ENCODE assay signal across 19 cellular contexts in the genomic region with DNA sequence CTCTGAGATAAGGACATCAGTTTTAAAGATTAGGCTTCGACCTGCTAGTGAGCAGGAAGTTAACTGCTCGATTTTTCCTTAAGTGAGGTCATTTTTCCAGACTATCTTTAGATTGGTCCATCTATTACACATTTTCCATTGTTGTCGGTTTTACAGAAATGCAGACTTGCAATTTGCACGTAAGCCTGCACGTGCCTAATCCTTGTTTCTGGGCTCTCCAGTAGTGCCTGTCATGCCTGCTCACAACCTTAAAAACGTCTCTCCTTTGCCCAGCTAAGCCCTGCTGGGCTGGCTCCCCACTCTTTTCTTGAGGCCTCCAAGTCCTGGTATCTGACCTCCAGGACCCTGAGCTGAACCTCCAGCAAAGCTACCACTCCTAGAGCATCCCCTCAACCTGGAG.
DNase-seq lines count a peak whose midpoint lies in the region; ATAC-seq, FAIRE-seq and TF ChIP-seq lines count a peak whose summit lies in the region.
"Had no signal": no experiment of that assay in that cellular context is flagged by ENCODE, and none has a peak within 500 bp of the region (broad histone marks: within the 10 kb centered on the region; RNA-seq: fewer than 3 reads in every experiment).

No MANE protein-coding gene starts in this region.

- intact Hi-C loops in right cardiac atrium (cut with DNase I): no loop called here
- intact Hi-C loops in sigmoid colon (cut with DNase I): no loop called here

- no peak overlapping the region for H2BK5ac ChIP-seq in H1 (ENCODE audit: low read depth, low read length)
- no peak overlapping the region for H2BK5ac ChIP-seq in trophoblast cell (ENCODE audit: low read depth, low read length, poor library complexity)

- no peak for FAIRE-seq in H1 (lab: Jason Lieb, UNC)

- H4K8ac ChIP-seq in H1 (ENCODE audit: extremely low read depth, insufficient read depth, low read length) (peak overlapping the region; percentile 29; the same call in 1 of the 2 replicates), trophoblast cell (ENCODE audit: low read depth, low read length) (no peak overlapping the region)

- H3K36me3 Mint-ChIP-seq in T-cell: peaks cover 16% of the 10 kb centered on the region
- H3K36me3 Mint-ChIP-seq: CD14-positive monocyte had no signal

- H3K4me3 ChIP-seq in cardiac muscle cell (no peak overlapping the region), right cardiac atrium (ENCODE audit: low read length) (no peak overlapping the region), H1 (ENCODE audit: extremely low read depth in 1 of 4, insufficient read depth in 2 of 4, low read depth in 3 of 4, low read length in 4 of 4) (no peak overlapping the region), trophoblast cell (ENCODE audit: low read depth, low read length) (no peak overlapping the region), sigmoid colon (no peak overlapping the region)
- H3K4me3 ChIP-seq: BLaER1 had no signal

- TF ChIP-seq RAD21 in H1 (IDR thresholded peaks at IDR 0.05 in 1 of 2, conservative IDR thresholded peaks at IDR 0.05 in 1 of 2; ENCODE audit: low read depth in 2 of 2, low read length in 2 of 2): no peak

- H3K9me3 Mint-ChIP-seq in T-cell: peaks cover 7 to 13% (median 10%) of the 10 kb centered on the region in 3 donors

- H3K27ac Mint-ChIP-seq in T-cell: no peak overlapping the region
- H3K27ac Mint-ChIP-seq: CD14-positive monocyte; CD4-positive, alpha-beta memory T cell; IgD-negative memory B cell had no signal

- H3K4me1 ChIP-seq in cardiac muscle cell (ENCODE audit: low read depth) (peaks cover 28% of the 10 kb centered on the region), right cardiac atrium (ENCODE audit: control insufficient read depth, insufficient read depth, low read length) (no peaks in the 10 kb centered on the region), H1 (replicated peaks in 1 of 4; ENCODE audit: control insufficient read depth in 3 of 4, insufficient read depth in 4 of 4, low read length in 3 of 4) (no peaks in the 10 kb centered on the region), trophoblast cell (ENCODE audit: control insufficient read depth in 1 of 2, insufficient read depth in 2 of 2, low read length in 2 of 2) (no peaks in the 10 kb centered on the region), sigmoid colon (no peaks in the 10 kb centered on the region)
- H3K4me1 ChIP-seq: BLaER1 had no signal

- 36% methylated on average over 6 of the region's 6 CpGs for WGBS in right cardiac atrium
- 83% methylated on average over 6 of the region's 6 CpGs; no CpG with 5 or more reads in 1 of the 2 experiments for WGBS in H1 (ENCODE audit: extremely low coverage in 1 of 2, insufficient coverage in 1 of 2, insufficient read length in 1 of 2, insufficient replicate concordance in 2 of 2, low coverage in 1 of 2, low lambda C conversion rate in 2 of 2, missing lambda C conversion rate in 1 of 2), 2 experiments
- WGBS in trophoblast cell (ENCODE audit: extremely low coverage, insufficient coverage, insufficient read length): no CpG with 5 or more reads among the region's 6 CpGs
- WGBS in sigmoid colon, 2 donors: 71 to 75% methylated on average over 6 of the region's 6 CpGs

- H3K9ac ChIP-seq in H1 (replicated peaks in 1 of 4; ENCODE audit: extremely low read depth in 1 of 4, low read depth in 3 of 4, low read length in 3 of 4) (no peak overlapping the region), trophoblast cell (ENCODE audit: low read length) (no peak overlapping the region)
- H3K9ac ChIP-seq: BLaER1 had no signal

- H2BK120ac ChIP-seq in H1 (replicated peaks; ENCODE audit: low read depth, low read length) (no peak overlapping the region), trophoblast cell (ENCODE audit: insufficient read depth, low read length, poor library complexity) (no peak overlapping the region)

- ATAC-seq in right cardiac atrium: no peak
- no peak for ATAC-seq in T-cell (replicated peaks in 1 of 4)

- peak overlapping the region; percentile 2 for H3K27ac ChIP-seq in cardiac muscle cell
- H3K27ac ChIP-seq in right cardiac atrium (ENCODE audit: low read length): no peak overlapping the region
- H3K27ac ChIP-seq in H1 (ENCODE audit: low read depth, low read length): no peak overlapping the region
- no peak overlapping the region for H3K27ac ChIP-seq in trophoblast cell (ENCODE audit: low read depth, low read length)
- H3K27ac ChIP-seq in sigmoid colon: no peak overlapping the region
- H3K27ac ChIP-seq: 22Rv1, BLaER1, HL-60 had no signal

- no peak overlapping the region for H3K56ac ChIP-seq in H1 (replicated peaks; ENCODE audit: insufficient read length, low read depth, low read length)

- H3K14ac ChIP-seq in H1 (ENCODE audit: insufficient read length) (no peak overlapping the region), trophoblast cell (ENCODE audit: low read length) (no peak overlapping the region)

- H3K4me2 ChIP-seq in H1 (ENCODE audit: insufficient read depth in 1 of 2, low read depth in 2 of 2, low read length in 2 of 2) (no peak overlapping the region), trophoblast cell (ENCODE audit: low read length) (no peak overlapping the region)
- H3K4me2 ChIP-seq: BLaER1 had no signal

- TF ChIP-seq POLR2A in H1 (IDR thresholded peaks at IDR 0.05; ENCODE audit: control extremely low read depth in 1 of 2, low read depth in 2 of 2, low read length in 2 of 2) (no peak), sigmoid colon (IDR thresholded peaks at IDR 0.05) (no peak)

- H3K9me3 ChIP-seq in cardiac muscle cell (ENCODE audit: low read depth): no peaks in the 10 kb centered on the region
- H3K9me3 ChIP-seq in right cardiac atrium (ENCODE audit: control insufficient read depth, low read length): no peaks in the 10 kb centered on the region
- H3K9me3 ChIP-seq in H1 (ENCODE audit: insufficient read depth in 2 of 2, low read depth in 1 of 2, low read length in 1 of 2): peaks cover 2 to 12% of the 10 kb centered on the region in 2 experiments; a peak in 2 of 4 replicates
- peaks cover 4% of the 10 kb centered on the region for H3K9me3 ChIP-seq in trophoblast cell (ENCODE audit: insufficient read depth, low read depth, low read length)
- no peaks in the 10 kb centered on the region for H3K9me3 ChIP-seq in sigmoid colon

- H3K36me3 ChIP-seq in cardiac muscle cell (no peaks in the 10 kb centered on the region), H1 (ENCODE audit: control insufficient read depth in 2 of 4, insufficient read depth in 4 of 4, low read length in 3 of 4) (no peaks in the 10 kb centered on the region), trophoblast cell (ENCODE audit: control insufficient read depth in 1 of 2, insufficient read depth in 2 of 2, low read length in 2 of 2) (no peaks in the 10 kb centered on the region), sigmoid colon (no peaks in the 10 kb centered on the region)
- H3K36me3 ChIP-seq: BLaER1 had no signal

- H3K23me2 ChIP-seq in H1 (ENCODE audit: low read depth, low read length): no peaks in the 10 kb centered on the region

- H2BK15ac ChIP-seq in H1 (ENCODE audit: low read length): no peak overlapping the region

- TF ChIP-seq CTCF in cardiac muscle cell (IDR thresholded peaks at IDR 0.05; ENCODE audit: low read depth, low read length) (no peak), H1 (IDR thresholded peaks at IDR 0.05; ENCODE audit: control extremely low read depth in 1 of 3, insufficient read depth in 1 of 3, low read depth in 1 of 3, low read length in 3 of 3) (no peak), sigmoid colon (IDR thresholded peaks at IDR 0.05) (no peak)

- H3K27me3 ChIP-seq in cardiac muscle cell (no peaks in the 10 kb centered on the region), right cardiac atrium (ENCODE audit: control insufficient read depth, insufficient read depth) (no peaks in the 10 kb centered on the region), H1 (replicated peaks in 1 of 4; ENCODE audit: control insufficient read depth in 3 of 4, extremely low read depth in 1 of 4, insufficient read depth in 3 of 4, low read length in 3 of 4) (no peaks in the 10 kb centered on the region), trophoblast cell (ENCODE audit: insufficient read depth, low read length) (no peaks in the 10 kb centered on the region), sigmoid colon (no peaks in the 10 kb centered on the region)
- H3K27me3 ChIP-seq: BLaER1 had no signal

- POLR2A ChIA-PET in H1 (lab: Charles Lee; ENCODE audit: partially characterized antibody): no interaction called here
- POLR2A ChIA-PET in T-cell (lab: Charles Lee): no interaction called here

- H4K12ac ChIP-seq in trophoblast cell (ENCODE audit: low read depth, low read length): no peak overlapping the region

- H3K4ac ChIP-seq in H1 (replicated peaks; ENCODE audit: insufficient read length, low read depth, low read length) (no peak overlapping the region), trophoblast cell (ENCODE audit: low read depth, low read length) (no peak overlapping the region)

- no peak overlapping the region for H3K4me3 Mint-ChIP-seq in T-cell
- H3K4me3 Mint-ChIP-seq: CD14-positive monocyte; CD4-positive, alpha-beta memory T cell; H9; IgD-negative memory B cell had no signal

- no peak overlapping the region for H4K5ac ChIP-seq in H1 (ENCODE audit: insufficient read length, low read depth, low read length)

- H2BK20ac ChIP-seq in H1 (ENCODE audit: low read length): no peak overlapping the region

- H2AFZ ChIP-seq in H1 (ENCODE audit: low read length): no peak overlapping the region
- no peak overlapping the region for H2AFZ ChIP-seq in trophoblast cell (ENCODE audit: insufficient read depth, low read length, poor library complexity)

- no peak for DNase-seq in cardiac muscle cell (ENCODE audit: low read depth in 1 of 2, low spot score in 1 of 2)
- no peak for DNase-seq in right cardiac atrium
- no peak for DNase-seq in H1 (ENCODE audit: low read depth in 1 of 2, low spot score in 2 of 2)
- DNase-seq in trophoblast cell: no peak
- DNase-seq in NCI-H446 (lab: John Stamatoyannopoulos, UW): no peak
- no peak for DNase-seq in T-cell
- no peak for DNase-seq in sigmoid colon
- DNase-seq: Calu3; CD4-positive, alpha-beta memory T cell; DMS79 treated with DMSO at 0.1 percent for 48 hours; GF-D8; GOT3; H9; KG1 had no signal

- H2AK5ac ChIP-seq in H1 (ENCODE audit: low read depth, low read length) (no peak overlapping the region), trophoblast cell (ENCODE audit: low read length) (no peak overlapping the region)

- no peak overlapping the region for H3K23ac ChIP-seq in H1 (ENCODE audit: insufficient read length)
- H3K23ac ChIP-seq in trophoblast cell (ENCODE audit: low read length): peak overlapping the region; percentile 98

- no peaks in the 10 kb centered on the region for H3K79me2 ChIP-seq in H1 (ENCODE audit: control insufficient read depth in 1 of 2, insufficient read depth in 2 of 2, low read length in 2 of 2)
- H3K79me2 ChIP-seq in trophoblast cell (ENCODE audit: control insufficient read depth, insufficient read depth, low read length, poor library complexity): no peaks in the 10 kb centered on the region

- H2BK12ac ChIP-seq in H1 (ENCODE audit: low read depth, low read length): no peak overlapping the region
- H2BK12ac ChIP-seq in trophoblast cell (ENCODE audit: low read length): no peak overlapping the region

- TF ChIP-seq EP300 in H1 (IDR thresholded peaks at IDR 0.05; ENCODE audit: borderline replicate concordance in 1 of 2, low read depth in 2 of 2, low read length in 2 of 2) (no peak), sigmoid colon (IDR thresholded peaks at IDR 0.05) (no peak)

- H4K91ac ChIP-seq in H1 (replicated peaks; ENCODE audit: insufficient read length, low read length) (no peak overlapping the region), trophoblast cell (ENCODE audit: low read depth, low read length) (no peak overlapping the region)

- no peaks in the 10 kb centered on the region for H3K4me1 Mint-ChIP-seq in T-cell
- H3K4me1 Mint-ChIP-seq: CD14-positive monocyte; CD4-positive, alpha-beta memory T cell; H9; IgD-negative memory B cell had no signal

- CTCF ChIA-PET in H1 (lab: Charles Lee; ENCODE audit: partially characterized antibody) (interaction anchor here (0.8 to 1.8 kb wide), 4 partner anchors 26 to 485 kb away, joined by 3 to 4 read pairs (median 4); no protein-coding TSS in a partner anchor), T-cell (lab: Charles Lee) (no interaction called here)

- no peaks in the 10 kb centered on the region for H4K20me1 ChIP-seq in H1 (replicated peaks in 1 of 2; ENCODE audit: control insufficient read depth in 1 of 2, insufficient read depth in 2 of 2, low read length in 2 of 2)
- H4K20me1 ChIP-seq: BLaER1 had no signal

- H3K18ac ChIP-seq in H1 (ENCODE audit: extremely low read depth, low read length): no peak overlapping the region
- no peak overlapping the region for H3K18ac ChIP-seq in trophoblast cell (ENCODE audit: low read length)

- H3K79me1 ChIP-seq in H1 (ENCODE audit: low read depth, low read length) (no peaks in the 10 kb centered on the region), trophoblast cell (ENCODE audit: low read length) (no peaks in the 10 kb centered on the region)

- H3K27me3 Mint-ChIP-seq in T-cell: no peaks in the 10 kb centered on the region
- H3K27me3 Mint-ChIP-seq: CD4-positive, alpha-beta memory T cell; IgD-negative memory B cell had no signal
